Comparison of ENCODE assay signal across 15 cellular contexts in genomic region chr14:105890474-105891220, GRCh38.
DNase-seq lines count a peak whose midpoint lies in the region; ATAC-seq and TF ChIP-seq lines count a peak whose summit lies in the region.
"Had no signal": no experiment of that assay in that cellular context is flagged by ENCODE, and none has a peak within 500 bp of the region (broad histone marks: within the 10 kb centered on the region; RNA-seq: fewer than 3 reads in every experiment).

No MANE protein-coding gene starts in this region.

- H3K9me3 Mint-ChIP-seq in WTC11: peaks cover 36% of the 10 kb centered on the region

- H3K9me3 ChIP-seq in right cardiac atrium (ENCODE audit: control insufficient read depth, low read length) (no peaks in the 10 kb centered on the region), smooth muscle cell (replicated peaks; ENCODE audit: low read depth) (no peaks in the 10 kb centered on the region)

- TF ChIP-seq CTCF in WTC11 (IDR thresholded peaks at IDR 0.05): no peak
- no peak for TF ChIP-seq CTCF in smooth muscle cell (IDR thresholded peaks at IDR 0.05; ENCODE audit: borderline replicate concordance, insufficient read depth, poor library complexity, severe bottlenecking)

- POLR2A ChIA-PET in WTC11 (lab: Charles Lee): no interaction called here

- DNase-seq in H4 (ENCODE audit: low spot score): peak; percentile 0
- DNase-seq in WTC11 (ENCODE audit: low spot score): peak; percentile 3
- DNase-seq in right cardiac atrium: peak; percentile 6 to 34 (median 30)
- peak; percentile 18 for DNase-seq in stimulated activated CD8-positive, alpha-beta memory T cell treated with anti-CD3 and anti-CD28 coated beads, Interleukin-4, amount 100 ng/mL, for 48 hours
- no peak for DNase-seq in NCI-H2227 treated with DMSO at 0.1 percent for 48 hours (lab: John Stamatoyannopoulos, UW)
- no peak for DNase-seq in smooth muscle cell (lab: John Stamatoyannopoulos, UW; ENCODE audit: unreplicated experiment)
- DNase-seq: activated CD8-positive, alpha-beta T cell treated with anti-CD3 and anti-CD28 coated beads, Interleukin-2, amount 10 ng/mL, durations not matched to agents 7 days and 5 days; DMS79 treated with DMSO at 0.1 percent for 48 hours; effector memory CD4-positive, alpha-beta T cell; Karpas-422; NCI-H345 had no signal

- no peaks in the 10 kb centered on the region for H3K36me3 ChIP-seq in smooth muscle cell (ENCODE audit: low read depth)

- 85% methylated on average over 18 of the region's 18 CpGs for WGBS in right cardiac atrium
- 78% methylated on average over 14 of the region's 18 CpGs for WGBS in smooth muscle cell (ENCODE audit: low lambda C conversion rate)

- intact Hi-C loops in right cardiac atrium (cut with DNase I): no loop called here

- H3K27me3 ChIP-seq in right cardiac atrium (ENCODE audit: control insufficient read depth, insufficient read depth): no peaks in the 10 kb centered on the region
- H3K27me3 ChIP-seq in smooth muscle cell (ENCODE audit: low read depth): no peaks in the 10 kb centered on the region

- no peak overlapping the region for H3K9ac ChIP-seq in smooth muscle cell (ENCODE audit: low read depth)

- CTCF ChIA-PET in WTC11 (lab: Charles Lee): no interaction called here

- H3K27ac ChIP-seq in right cardiac atrium (ENCODE audit: low read length) (no peak overlapping the region), smooth muscle cell (ENCODE audit: low read depth) (no peak overlapping the region)
- H3K27ac ChIP-seq: SK-N-MC had no signal

- no peak overlapping the region for H3K4me3 Mint-ChIP-seq in WTC11
- H3K4me3 Mint-ChIP-seq: activated CD8-positive, alpha-beta T cell treated with anti-CD3 and anti-CD28 coated beads, Interleukin-2, amount 10 ng/mL, durations not matched to agents 7 days and 5 days; activated naive CD8-positive, alpha-beta T cell; GM23338 had no signal

- H3K36me3 Mint-ChIP-seq in WTC11: peaks cover 47% of the 10 kb centered on the region
- H3K36me3 Mint-ChIP-seq: activated naive CD8-positive, alpha-beta T cell had no signal

- H3K79me2 ChIP-seq in smooth muscle cell (ENCODE audit: low read depth): no peaks in the 10 kb centered on the region

- no peaks in the 10 kb centered on the region for H3F3A ChIP-seq in smooth muscle cell (ENCODE audit: low read depth)

- ATAC-seq in WTC11: no peak
- ATAC-seq in right cardiac atrium: no peak
- no peak for ATAC-seq in GM21825 (IDR thresholded peaks at IDR 0.05; ENCODE audit: unreplicated experiment)
- ATAC-seq: GM23338 had no signal

- no peaks in the 10 kb centered on the region for H3K4me1 ChIP-seq in right cardiac atrium (ENCODE audit: control insufficient read depth, insufficient read depth, low read length)
- no peaks in the 10 kb centered on the region for H3K4me1 ChIP-seq in smooth muscle cell (ENCODE audit: low read depth)

- H3K4me3 ChIP-seq in right cardiac atrium (ENCODE audit: low read length): no peak overlapping the region
- no peak overlapping the region for H3K4me3 ChIP-seq in smooth muscle cell
- H3K4me3 ChIP-seq: GM23338, SK-N-MC had no signal

- H3K4me2 ChIP-seq in smooth muscle cell: no peak overlapping the region
- H3K4me2 ChIP-seq: GM23338 had no signal

- no peak overlapping the region for H3K27ac Mint-ChIP-seq in WTC11
- H3K27ac Mint-ChIP-seq: activated CD8-positive, alpha-beta T cell treated with anti-CD3 and anti-CD28 coated beads, Interleukin-2, amount 10 ng/mL, durations not matched to agents 7 days and 5 days; activated naive CD8-positive, alpha-beta T cell; GM23338 had no signal

- no peaks in the 10 kb centered on the region for H4K20me1 ChIP-seq in smooth muscle cell (ENCODE audit: low read depth)

- no peak overlapping the region for H2AFZ ChIP-seq in smooth muscle cell (ENCODE audit: low read depth)
- H2AFZ ChIP-seq: GM23338 had no signal

- H3K4me1 Mint-ChIP-seq in WTC11: no peaks in the 10 kb centered on the region
- H3K4me1 Mint-ChIP-seq: GM23338 had no signal

- peaks cover 4% of the 10 kb centered on the region; the same call in 1 of the 2 replicates for H3K27me3 Mint-ChIP-seq in WTC11 (ENCODE audit: low read depth)
- H3K27me3 Mint-ChIP-seq: activated naive CD8-positive, alpha-beta T cell had no signal

TF ChIP-seq in WTC11, 78 proteins besides CTCF, POLR2A, EP300 and RAD21:
- TF ChIP-seq NR1H2 (CRISPR knock-in tag; IDR thresholded peaks at IDR 0.05) (no peak), SP1 (CRISPR knock-in tag; conservative IDR thresholded peaks at IDR 0.05) (no peak), ATF1 (CRISPR knock-in tag; IDR thresholded peaks at IDR 0.05) (no peak), ZNF263 (CRISPR knock-in tag; IDR thresholded peaks at IDR 0.05; ENCODE audit: low read depth) (no peak), ZMAT4 (CRISPR knock-in tag; IDR thresholded peaks at IDR 0.05) (no peak)
- TF ChIP-seq, protein P1, sequence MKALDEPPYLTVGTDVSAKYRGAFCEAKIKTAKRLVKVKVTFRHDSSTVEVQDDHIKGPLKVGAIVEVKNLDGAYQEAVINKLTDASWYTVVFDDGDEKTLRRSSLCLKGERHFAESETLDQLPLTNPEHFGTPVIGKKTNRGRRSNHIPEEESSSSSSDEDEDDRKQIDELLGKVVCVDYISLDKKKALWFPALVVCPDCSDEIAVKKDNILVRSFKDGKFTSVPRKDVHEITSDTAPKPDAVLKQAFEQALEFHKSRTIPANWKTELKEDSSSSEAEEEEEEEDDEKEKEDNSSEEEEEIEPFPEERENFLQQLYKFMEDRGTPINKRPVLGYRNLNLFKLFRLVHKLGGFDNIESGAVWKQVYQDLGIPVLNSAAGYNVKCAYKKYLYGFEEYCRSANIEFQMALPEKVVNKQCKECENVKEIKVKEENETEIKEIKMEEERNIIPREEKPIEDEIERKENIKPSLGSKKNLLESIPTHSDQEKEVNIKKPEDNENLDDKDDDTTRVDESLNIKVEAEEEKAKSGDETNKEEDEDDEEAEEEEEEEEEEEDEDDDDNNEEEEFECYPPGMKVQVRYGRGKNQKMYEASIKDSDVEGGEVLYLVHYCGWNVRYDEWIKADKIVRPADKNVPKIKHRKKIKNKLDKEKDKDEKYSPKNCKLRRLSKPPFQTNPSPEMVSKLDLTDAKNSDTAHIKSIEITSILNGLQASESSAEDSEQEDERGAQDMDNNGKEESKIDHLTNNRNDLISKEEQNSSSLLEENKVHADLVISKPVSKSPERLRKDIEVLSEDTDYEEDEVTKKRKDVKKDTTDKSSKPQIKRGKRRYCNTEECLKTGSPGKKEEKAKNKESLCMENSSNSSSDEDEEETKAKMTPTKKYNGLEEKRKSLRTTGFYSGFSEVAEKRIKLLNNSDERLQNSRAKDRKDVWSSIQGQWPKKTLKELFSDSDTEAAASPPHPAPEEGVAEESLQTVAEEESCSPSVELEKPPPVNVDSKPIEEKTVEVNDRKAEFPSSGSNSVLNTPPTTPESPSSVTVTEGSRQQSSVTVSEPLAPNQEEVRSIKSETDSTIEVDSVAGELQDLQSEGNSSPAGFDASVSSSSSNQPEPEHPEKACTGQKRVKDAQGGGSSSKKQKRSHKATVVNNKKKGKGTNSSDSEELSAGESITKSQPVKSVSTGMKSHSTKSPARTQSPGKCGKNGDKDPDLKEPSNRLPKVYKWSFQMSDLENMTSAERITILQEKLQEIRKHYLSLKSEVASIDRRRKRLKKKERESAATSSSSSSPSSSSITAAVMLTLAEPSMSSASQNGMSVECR (CRISPR knock-in tag; IDR thresholded peaks at IDR 0.05; ENCODE audit: borderline replicate concordance): no peak
- TF ChIP-seq, protein P2, sequence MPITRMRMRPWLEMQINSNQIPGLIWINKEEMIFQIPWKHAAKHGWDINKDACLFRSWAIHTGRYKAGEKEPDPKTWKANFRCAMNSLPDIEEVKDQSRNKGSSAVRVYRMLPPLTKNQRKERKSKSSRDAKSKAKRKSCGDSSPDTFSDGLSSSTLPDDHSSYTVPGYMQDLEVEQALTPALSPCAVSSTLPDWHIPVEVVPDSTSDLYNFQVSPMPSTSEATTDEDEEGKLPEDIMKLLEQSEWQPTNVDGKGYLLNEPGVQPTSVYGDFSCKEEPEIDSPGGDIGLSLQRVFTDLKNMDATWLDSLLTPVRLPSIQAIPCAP (CRISPR knock-in tag; IDR thresholded peaks at IDR 0.05): no peak

Comparison
In these comparisons a context has a peak if more than half of its experiments do, and no peak if none do; other contexts are left out.
1. DNase-seq: peak in H4 (single experiment), WTC11 (single experiment), right cardiac atrium (3 of 3) and stimulated activated CD8-positive, alpha-beta memory T cell treated with anti-CD3 and anti-CD28 coated beads, Interleukin-4, amount 100 ng/mL, for 48 hours (single experiment); none in NCI-H2227 treated with DMSO at 0.1 percent for 48 hours (single experiment) and smooth muscle cell (single experiment).